8 cellular contexts compared by ENCODE assay signal in the genomic region with DNA sequence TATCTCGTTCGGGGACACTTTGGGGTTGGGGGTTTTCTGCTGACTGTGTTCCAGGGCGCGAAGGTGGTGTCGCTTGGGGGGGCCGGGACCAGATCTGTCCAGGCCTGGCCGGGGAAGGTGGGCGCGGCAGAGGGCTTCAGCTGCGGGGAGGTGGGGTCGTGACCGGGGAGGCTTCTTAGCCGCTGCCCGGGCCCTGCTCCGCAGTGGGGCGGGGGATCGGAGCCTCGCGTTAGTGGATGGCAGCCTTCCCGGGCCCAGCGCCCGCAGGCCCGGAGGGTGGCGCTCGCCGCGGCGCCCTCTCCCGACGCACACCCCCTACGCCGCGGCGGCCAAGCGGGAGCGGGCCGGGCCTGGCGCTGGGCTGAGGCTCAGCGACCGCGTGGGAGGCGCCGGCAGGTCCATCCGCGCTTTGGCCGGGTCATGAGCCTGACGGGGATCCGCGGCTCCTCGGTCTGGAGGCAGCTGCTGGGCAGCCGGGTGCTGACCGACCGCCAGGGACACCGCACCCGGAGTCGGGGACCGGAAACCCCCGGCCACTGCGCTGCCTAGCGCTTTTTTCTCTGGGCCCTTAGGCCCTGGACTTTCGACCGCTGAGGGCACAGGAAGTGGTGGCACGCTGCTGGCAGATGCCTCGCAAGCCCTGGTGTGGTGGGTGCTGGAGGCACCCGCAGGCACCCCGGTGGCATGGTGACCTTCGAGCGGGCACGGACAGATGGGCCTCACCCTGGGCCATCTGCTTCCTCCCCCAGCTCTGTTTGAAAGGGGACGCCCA. TPM values are rescaled to one million over a fixed set of nuclear protein-coding genes. Genes with fewer than 3 reads are reported as not detected.
A peak's percentile ranks its signal among the peaks of the same experiment; 100 is the strongest.
DNase-seq lines count a peak whose midpoint lies in the region; ATAC-seq and TF ChIP-seq lines count a peak whose summit lies in the region.

No MANE protein-coding gene starts in this region.

- H3K9me3 ChIP-seq in heart right ventricle (no peaks in the 10 kb centered on the region), ovary (no peaks in the 10 kb centered on the region)

- DNase-seq in COLO668 (lab: John Stamatoyannopoulos, UW; ENCODE audit: unreplicated experiment) (peak; percentile 79), NCI-H748 treated with DMSO at 0.1 percent for 48 hours (lab: John Stamatoyannopoulos, UW) (peak; percentile 17), heart right ventricle (peak; percentile 54 to 73), ovary (peak; percentile 61 to 83 (median 77))
- peak; percentile 40 for DNase-seq in activated naive CD8-positive, alpha-beta T cell treated with anti-CD3 and anti-CD28 coated beads for 36 hours

- H3K4me1 ChIP-seq in heart right ventricle (peaks cover 29 to 72% (median 66%) of the 10 kb centered on the region in 9 donors), ovary (ENCODE audit: insufficient read depth) (peaks cover 28% of the 10 kb centered on the region)

- H3K4me1 Mint-ChIP-seq in activated naive CD8-positive, alpha-beta T cell treated with anti-CD3 and anti-CD28 coated beads for 36 hours: peaks cover 30% of the 10 kb centered on the region

- H3K36me3 Mint-ChIP-seq in activated naive CD8-positive, alpha-beta T cell treated with anti-CD3 and anti-CD28 coated beads for 36 hours: no peaks in the 10 kb centered on the region

- H3K4me3 ChIP-seq in heart right ventricle (peak overlapping the region; percentile 69 to 88 (median 78)), ovary (peak overlapping the region; percentile 70)

- WGBS in heart right ventricle, 2 donors: 1 to 2% methylated on average over 70 of the region's 70 CpGs
- WGBS in ovary, 3 donors: 1 to 2% (median 1%) methylated on average over 22 to 70 of the region's 70 CpGs

- TF ChIP-seq CTCF in heart right ventricle (IDR thresholded peaks at IDR 0.05): peak in 8 of 9 donors; percentile 10 to 64 (median 42)
- TF ChIP-seq CTCF in ovary (IDR thresholded peaks at IDR 0.05): peak in 2 of 3 donors; percentile 22 to 43

- TF ChIP-seq POLR2A in ovary (IDR thresholded peaks at IDR 0.05): no peak

- H3K27me3 Mint-ChIP-seq in activated naive CD8-positive, alpha-beta T cell treated with anti-CD3 and anti-CD28 coated beads for 36 hours: peaks cover 24% of the 10 kb centered on the region

- H3K27me3 ChIP-seq in heart right ventricle (no peaks in the 10 kb centered on the region), ovary (no peaks in the 10 kb centered on the region)

- H3K9me3 Mint-ChIP-seq in activated naive CD8-positive, alpha-beta T cell treated with anti-CD3 and anti-CD28 coated beads for 36 hours: no peaks in the 10 kb centered on the region

- H3K36me3 ChIP-seq in heart right ventricle: peaks cover 0 to 5% (median 0%) of the 10 kb centered on the region in 9 donors
- no peaks in the 10 kb centered on the region for H3K36me3 ChIP-seq in ovary

- peak overlapping the region; percentile 81 to 94 (median 89) for H3K27ac ChIP-seq in heart right ventricle
- H3K27ac ChIP-seq in ovary: peak overlapping the region; percentile 77 to 86

- peak overlapping the region; percentile 63 for H3K27ac Mint-ChIP-seq in activated naive CD8-positive, alpha-beta T cell treated with anti-CD3 and anti-CD28 coated beads for 36 hours

- ATAC-seq in GM21390 (IDR thresholded peaks at IDR 0.05; ENCODE audit: unreplicated experiment) (peak; percentile 18), heart right ventricle (peak; percentile 36 to 70 (median 46)), GM19397 (IDR thresholded peaks at IDR 0.05; ENCODE audit: unreplicated experiment) (no peak), GM19395 (IDR thresholded peaks at IDR 0.05; ENCODE audit: unreplicated experiment) (no peak)

- TF ChIP-seq EP300 in ovary (IDR thresholded peaks at IDR 0.05): no peak

- peak overlapping the region; percentile 84 for H3K4me3 Mint-ChIP-seq in activated naive CD8-positive, alpha-beta T cell treated with anti-CD3 and anti-CD28 coated beads for 36 hours

- intact Hi-C loops in heart right ventricle (cut with DNase I) (loop anchor here in 2 of 10 donors (2.0 kb wide), 3 partner anchors 23 to 59 kb away; a partner anchor contains a TSS), ovary (cut with DNase I) (loop anchor here in 1 of 4 donors (2.0 kb wide), 1 partner anchor 59 kb away; a partner anchor contains a TSS)

RNA-seq across cellular contexts. Expression of a gene that starts 1.2 kb away (rescaled TPM):
- 10 to 100 TPM; 24.8 to 25.3 TPM for total RNA-seq in activated naive CD8-positive, alpha-beta T cell treated with anti-CD3 and anti-CD28 coated beads for 36 hours
- total RNA-seq in heart right ventricle (10 to 100 TPM; 40.5 to 93.4 (median 50.3) TPM), ovary (100 to 1,000 TPM in 4 of 7 donors, 10 to 100 TPM in 3; 58.7 to 125 (median 101) TPM)
- polyA plus RNA-seq in heart right ventricle (10 to 100 TPM; 40.2 to 67.5 TPM), ovary (10 to 100 TPM; 22.3 to 77.4 TPM)

RNA-seq across cellular contexts. Expression of a gene that starts 4.1 kb away (rescaled TPM):
- total RNA-seq in activated naive CD8-positive, alpha-beta T cell treated with anti-CD3 and anti-CD28 coated beads for 36 hours: 10 to 100 TPM; 59.2 to 59.3 TPM
- total RNA-seq in heart right ventricle (10 to 100 TPM; 18.5 to 40.3 (median 23.4) TPM), ovary (10 to 100 TPM; 19.0 to 40.3 (median 33.8) TPM)
- polyA plus RNA-seq in heart right ventricle (10 to 100 TPM; 79.4 to 88.2 TPM), ovary (10 to 100 TPM in 1 of 2 donors, 1 to 10 TPM in 1; 1.9 to 28.8 TPM)

RNA-seq across cellular contexts. Expression of a gene that starts 6.8 kb away (rescaled TPM):
- total RNA-seq in activated naive CD8-positive, alpha-beta T cell treated with anti-CD3 and anti-CD28 coated beads for 36 hours: 10 to 100 TPM; 65.9 to 68.7 TPM
- total RNA-seq in heart right ventricle (100 to 1,000 TPM in 1 of 10 donors, 10 to 100 TPM in 9; 65.0 to 107 (median 75.6) TPM), ovary (10 to 100 TPM; 58.0 to 93.3 (median 75.8) TPM)
- polyA plus RNA-seq in heart right ventricle (100 to 1,000 TPM in 1 of 2 donors, 10 to 100 TPM in 1; 82.7 to 246 TPM), ovary (10 to 100 TPM in 1 of 2 donors, 1 to 10 TPM in 1; 5.4 to 95.2 TPM)

RNA-seq across cellular contexts. Expression of a gene that starts 28.0 kb away (rescaled TPM):
- 10 to 100 TPM; 66.5 to 69.1 TPM for total RNA-seq in activated naive CD8-positive, alpha-beta T cell treated with anti-CD3 and anti-CD28 coated beads for 36 hours
- 10 to 100 TPM; 36.0 to 80.5 (median 47.6) TPM for total RNA-seq in heart right ventricle
- polyA plus RNA-seq in heart right ventricle: 100 to 1,000 TPM; 101 to 109 TPM
- 100 to 1,000 TPM in 4 of 7 donors, 10 to 100 TPM in 3; 55.6 to 127 (median 108) TPM for total RNA-seq in ovary
- polyA plus RNA-seq in ovary: 10 to 100 TPM; 10.5 to 53.2 TPM

RNA-seq across cellular contexts. Expression of a gene that starts 29.7 kb away (rescaled TPM):
- 10 to 100 TPM; 13.3 to 16.0 TPM for total RNA-seq in activated naive CD8-positive, alpha-beta T cell treated with anti-CD3 and anti-CD28 coated beads for 36 hours
- total RNA-seq in heart right ventricle: 10 to 100 TPM in 1 of 10 donors, 1 to 10 TPM in 9; 5.2 to 11.3 (median 7.8) TPM
- polyA plus RNA-seq in heart right ventricle: 1 to 10 TPM; 5.0 to 7.7 TPM
- 1 to 10 TPM; 2.7 to 5.9 (median 4.1) TPM for total RNA-seq in ovary
- 1 to 10 TPM; 3.8 to 9.4 TPM for polyA plus RNA-seq in ovary

Comparison
In these comparisons a context has a peak if more than half of its experiments do, and no peak if none do; other contexts are left out.
1. DNase-seq: peak in every context shown above with its lines; median percentile 79 in COLO668; 77 in ovary; 64 in heart right ventricle; 40 in activated naive CD8-positive, alpha-beta T cell treated with anti-CD3 and anti-CD28 coated beads for 36 hours; 17 in NCI-H748 treated with DMSO at 0.1 percent for 48 hours.
2. ATAC-seq: peak in GM21390 (single experiment) and heart right ventricle (8 of 8); none in GM19397 (single experiment) and GM19395 (single experiment).